1 cellular context compared by ENCODE assay signal in genomic region chr3:126269360-126269759, GRCh38.
TF ChIP-seq lines count a peak whose summit lies in the region.

No MANE protein-coding gene starts in this region.

TF ChIP-seq in HCT116, 20 proteins besides CTCF, POLR2A, EP300 and RAD21 (continued from another document):
- TF ChIP-seq EZH2phosphoT487 (IDR thresholded peaks at IDR 0.05; ENCODE audit: borderline replicate concordance) = no peak
- TF ChIP-seq SRF (IDR thresholded peaks at IDR 0.05; ENCODE audit: low read depth) = no peak
- TF ChIP-seq EGR1 (IDR thresholded peaks at IDR 0.05; ENCODE audit: low read depth) = no peak
- TF ChIP-seq JUND (IDR thresholded peaks at IDR 0.05) = no peak
- no peak for TF ChIP-seq SP1 (IDR thresholded peaks at IDR 0.05; ENCODE audit: low read depth)
- TF ChIP-seq ZFX (IDR thresholded peaks at IDR 0.05) = no peak
- no peak for TF ChIP-seq CBX3 (IDR thresholded peaks at IDR 0.05; ENCODE audit: low read depth)
